Comparison of ENCODE assay signal across 8 cellular contexts in genomic region chr22:38051900-38052862, GRCh38. TPM values are rescaled to one million over a fixed set of nuclear protein-coding genes. Genes with fewer than 3 reads are reported as not detected.
DNase-seq lines count a peak whose midpoint lies in the region; ATAC-seq and TF ChIP-seq lines count a peak whose summit lies in the region.

No MANE protein-coding gene starts in this region.

- no peaks in the 10 kb centered on the region for H3K36me3 Mint-ChIP-seq in activated CD4-positive, alpha-beta T cell treated with anti-CD3 and anti-CD28 coated beads, Interleukin-2, amount 10 ng/mL, durations not matched to agents 24 days and 14 days (ENCODE audit: low read depth)

- H3K27ac Mint-ChIP-seq in activated CD4-positive, alpha-beta T cell treated with anti-CD3 and anti-CD28 coated beads, Interleukin-2, amount 10 ng/mL, durations not matched to agents 24 days and 14 days: no peak overlapping the region

- intact Hi-C loops in activated CD4-positive, alpha-beta T cell treated with anti-CD3 and anti-CD28 coated beads, Interleukin-2, amount 10 ng/mL, durations not matched to agents 24 days and 14 days (cut with micrococcal nuclease): loop anchor here (5.0 kb wide), 2 partner anchors 50 to 300 kb away; no protein-coding TSS in a partner anchor

- peak; percentile 47 for ATAC-seq in HG03442 (IDR thresholded peaks at IDR 0.05; ENCODE audit: unreplicated experiment)
- peak; percentile 88 for ATAC-seq in left lobe of liver
- ATAC-seq in GM18520 (IDR thresholded peaks at IDR 0.05; ENCODE audit: unreplicated experiment): no peak

- H3K27me3 Mint-ChIP-seq in activated CD4-positive, alpha-beta T cell treated with anti-CD3 and anti-CD28 coated beads, Interleukin-2, amount 10 ng/mL, durations not matched to agents 24 days and 14 days: peaks cover 7% of the 10 kb centered on the region

- H3K4me3 ChIP-seq in choroid plexus epithelial cell (ENCODE audit: low read depth, low read length): no peak overlapping the region

- H3K4me1 Mint-ChIP-seq in activated CD4-positive, alpha-beta T cell treated with anti-CD3 and anti-CD28 coated beads, Interleukin-2, amount 10 ng/mL, durations not matched to agents 24 days and 14 days: peaks cover 9% of the 10 kb centered on the region

- peak; percentile 79 for TF ChIP-seq CTCF in choroid plexus epithelial cell (conservative IDR thresholded peaks at IDR 0.05; ENCODE audit: low read depth, low read length)

- no peaks in the 10 kb centered on the region for H3K9me3 Mint-ChIP-seq in activated CD4-positive, alpha-beta T cell treated with anti-CD3 and anti-CD28 coated beads, Interleukin-2, amount 10 ng/mL, durations not matched to agents 24 days and 14 days

- H3K4me3 Mint-ChIP-seq in activated CD4-positive, alpha-beta T cell treated with anti-CD3 and anti-CD28 coated beads, Interleukin-2, amount 10 ng/mL, durations not matched to agents 24 days and 14 days: no peak overlapping the region

- DNase-seq in DMS153 treated with DMSO at 0.1 percent for 48 hours (lab: John Stamatoyannopoulos, UW; ENCODE audit: unreplicated experiment) (peak; percentile 70), NCI-H69 (lab: John Stamatoyannopoulos, UW) (peak; percentile 89), choroid plexus epithelial cell (ENCODE audit: low read depth) (peak; percentile 79), left lobe of liver (ENCODE audit: low spot score) (peak; percentile 79)
- peak; percentile 91 for DNase-seq in activated CD4-positive, alpha-beta T cell treated with anti-CD3 and anti-CD28 coated beads, Interleukin-2, amount 10 ng/mL, durations not matched to agents 24 days and 14 days
- peak; percentile 52 to 68 for DNase-seq in stimulated activated CD4-positive, alpha-beta T cell treated with anti-CD3 and anti-CD28 coated beads, Interleukin-4, amount 100 ng/mL, for 48 hours (ENCODE audit: low read depth in 2 of 2)

RNA-seq across cellular contexts. Expression of gene PICK1, which starts 5.0 kb away (rescaled TPM):
- total RNA-seq in activated CD4-positive, alpha-beta T cell treated with anti-CD3 and anti-CD28 coated beads, Interleukin-2, amount 10 ng/mL, durations not matched to agents 24 days and 14 days: 11.9 and 15.1 TPM in 2 replicates
- 16.8 TPM for total RNA-seq in left lobe of liver

RNA-seq across cellular contexts. Expression of gene SLC16A8, which starts 31.8 kb away (rescaled TPM):
- total RNA-seq in activated CD4-positive, alpha-beta T cell treated with anti-CD3 and anti-CD28 coated beads, Interleukin-2, amount 10 ng/mL, durations not matched to agents 24 days and 14 days: not detected in 2 replicates
- not detected for total RNA-seq in left lobe of liver

RNA-seq across cellular contexts. Expression of gene BAIAP2L2, which starts 58.3 kb away (rescaled TPM):
- total RNA-seq in activated CD4-positive, alpha-beta T cell treated with anti-CD3 and anti-CD28 coated beads, Interleukin-2, amount 10 ng/mL, durations not matched to agents 24 days and 14 days: 0.19 and 0.45 TPM in 2 replicates
- 1.1 TPM for total RNA-seq in left lobe of liver
